In genomic region chr21:33127154-33127893, GRCh38 we compare ENCODE assay signal across 8 cellular contexts.
A peak's percentile ranks its signal among the peaks of the same experiment; 100 is the strongest.
DNase-seq lines count a peak whose midpoint lies in the region; ATAC-seq and TF ChIP-seq lines count a peak whose summit lies in the region.

No MANE protein-coding gene starts in this region.

- peak; percentile 76 for ATAC-seq in GM19395 (IDR thresholded peaks at IDR 0.05; ENCODE audit: unreplicated experiment)
- ATAC-seq in GM19452 (IDR thresholded peaks at IDR 0.05; ENCODE audit: unreplicated experiment) = no peak

- no peaks in the 10 kb centered on the region for H3K27me3 ChIP-seq in layer of hippocampus (ENCODE audit: control insufficient read depth, insufficient read depth, low read length)

- TF ChIP-seq CTCF in choroid plexus epithelial cell (conservative IDR thresholded peaks at IDR 0.05; ENCODE audit: low read depth, low read length) = peak; percentile 96

- DNase-seq in AML-193 (lab: John Stamatoyannopoulos, UW) (peak; percentile 70 to 74), NCI-H2029 (lab: John Stamatoyannopoulos, UW) (peak; percentile 25), choroid plexus epithelial cell (ENCODE audit: low read depth) (peak; percentile 75)
- DNase-seq in activated CD4-positive, CD25-positive, alpha-beta regulatory T cell treated with anti-CD3 and anti-CD28 coated beads, Interleukin-2, amount 50 U/mL, for 72 hours = peak; percentile 57
- DNase-seq in stimulated activated CD4-positive, alpha-beta T cell treated with anti-CD3 and anti-CD28 coated beads, Interleukin-1b, Interleukin-23, amount 100 ng/mL, for 4 hours (ENCODE audit: low read depth in 2 of 2) = peak; percentile 45 to 49

- H3K4me3 ChIP-seq in choroid plexus epithelial cell (ENCODE audit: low read depth, low read length) = peak overlapping the region; percentile 52

- H3K27ac ChIP-seq in layer of hippocampus (ENCODE audit: low read depth, low read length) = peak overlapping the region; percentile 80

Comparison
In these comparisons a context has a peak if more than half of its experiments do, and no peak if none do; other contexts are left out.
1. DNase-seq: peak in every context shown above with its lines; median percentile 75 in choroid plexus epithelial cell; 72 in AML-193; 57 in activated CD4-positive, CD25-positive, alpha-beta regulatory T cell treated with anti-CD3 and anti-CD28 coated beads, Interleukin-2, amount 50 U/mL, for 72 hours; 47 in stimulated activated CD4-positive, alpha-beta T cell treated with anti-CD3 and anti-CD28 coated beads, Interleukin-1b, Interleukin-23, amount 100 ng/mL, for 4 hours; 25 in NCI-H2029.